In the genomic region with DNA sequence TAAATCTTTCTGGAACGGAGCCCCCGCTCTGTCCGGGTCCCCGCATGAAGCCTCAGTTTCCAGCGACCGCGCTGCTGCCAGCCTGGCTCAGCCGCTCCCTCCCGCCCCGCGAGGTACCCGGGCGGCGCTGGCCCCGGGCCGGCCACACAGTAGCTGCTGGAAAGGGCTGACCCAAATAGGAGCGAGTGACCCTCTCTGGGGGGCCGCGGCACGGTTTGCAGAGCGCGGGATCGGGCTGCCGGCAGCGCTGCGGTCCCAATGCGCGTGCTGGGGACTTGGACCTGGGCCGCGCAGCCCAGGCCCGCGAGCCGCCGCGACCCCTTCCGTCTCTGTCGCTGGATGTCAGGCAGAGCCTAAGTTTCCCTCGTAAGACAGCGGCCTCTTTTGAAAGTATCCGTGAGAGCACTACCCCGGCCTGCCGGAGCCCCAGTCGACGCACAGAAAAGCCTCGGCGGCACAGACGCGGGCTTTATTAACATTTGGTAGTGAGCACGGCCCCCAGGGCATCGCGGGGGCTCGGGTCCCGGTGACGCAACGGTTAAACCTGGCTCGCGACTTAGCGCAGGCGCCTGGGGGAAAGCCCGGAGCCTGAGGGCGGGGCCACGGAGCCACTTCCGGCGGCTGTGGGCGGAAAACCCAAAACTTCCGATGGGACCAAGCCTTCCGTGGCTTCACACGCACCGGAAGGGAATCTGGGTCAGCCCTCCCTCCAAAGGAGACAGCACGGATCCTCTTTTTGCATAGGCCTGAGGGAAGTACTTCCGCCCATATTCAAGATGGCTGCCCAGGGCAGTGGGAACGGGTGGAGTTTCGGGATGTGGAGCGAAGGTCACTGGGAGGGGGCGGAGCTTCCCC, we compare ENCODE assay signal across 1 cellular context.
TF ChIP-seq lines count a peak whose summit lies in the region.

No MANE protein-coding gene starts in this region.

TF ChIP-seq in GM12878, 131 proteins besides CTCF, POLR2A, EP300 and RAD21 (continues in another document):
- TF ChIP-seq JUNB (IDR thresholded peaks at IDR 0.05) (no peak; the same call in 1 of the 2 replicates), ZNF274 (IDR thresholded peaks at IDR 0.05; ENCODE audit: insufficient read depth, insufficient read length) (no peak), STAT3 (IDR thresholded peaks at IDR 0.05; ENCODE audit: low read depth, low read length) (no peak), ZNF207 (IDR thresholded peaks at IDR 0.05; ENCODE audit: borderline replicate concordance) (peak; percentile 29; the same call in 1 of the 2 replicates), WRNIP1 (IDR thresholded peaks at IDR 0.05; ENCODE audit: borderline replicate concordance, low read depth, low read length) (no peak; the same call in 1 of the 2 replicates), CHD4 (IDR thresholded peaks at IDR 0.05) (no peak), SRF (IDR thresholded peaks at IDR 0.05; ENCODE audit: low read depth in 2 of 2, low read length in 2 of 2) (peak; percentile 68 to 85), STAT1 (conservative IDR thresholded peaks at IDR 0.05) (no peak; the same call in 1 of the 2 replicates), GABPA (IDR thresholded peaks at IDR 0.05; ENCODE audit: low read depth) (peak; percentile 99), POU2F2 (IDR thresholded peaks at IDR 0.05; ENCODE audit: borderline replicate concordance, low read depth, low read length) (peak; percentile 92; the same call in 2 of the 3 replicates), MTA3 (IDR thresholded peaks at IDR 0.05; ENCODE audit: borderline replicate concordance, low read length) (no peak), CBX5 (IDR thresholded peaks at IDR 0.05; ENCODE audit: low read depth) (no peak; the same call in 1 of the 2 replicates), RB1 (IDR thresholded peaks at IDR 0.05; ENCODE audit: borderline replicate concordance) (0 out of 2 replicates have a peak, but pooled peaks have one; percentile 22), HCFC1 (IDR thresholded peaks at IDR 0.05; ENCODE audit: low read length) (peak; percentile 94), RCOR1 (conservative IDR thresholded peaks at IDR 0.05; ENCODE audit: low read depth, low read length) (no peak), ZNF217 (IDR thresholded peaks at IDR 0.05) (no peak), BHLHE40 (IDR thresholded peaks at IDR 0.05; ENCODE audit: borderline replicate concordance in 1 of 2, low read depth in 2 of 2, low read length in 1 of 2) (peak; percentile 32 to 40; a peak in 2 of 4 replicates), SMARCA5 (IDR thresholded peaks at IDR 0.05) (0 out of 2 replicates have a peak, but pooled peaks have one; percentile 7), SPI1 (IDR thresholded peaks at IDR 0.05; ENCODE audit: borderline replicate concordance, insufficient read depth, low read depth, low read length) (peak; percentile 48; the same call in 1 of the 2 replicates), TBL1XR1 (IDR thresholded peaks at IDR 0.05; ENCODE audit: low read depth, low read length) (0 out of 2 replicates have a peak, but pooled peaks have one; percentile 39), KLF5 (IDR thresholded peaks at IDR 0.05; ENCODE audit: partially characterized antibody) (no peak), EGR1 (IDR thresholded peaks at IDR 0.05; ENCODE audit: borderline replicate concordance in 1 of 2, low read depth in 2 of 2, low read length in 2 of 2) (peak; percentile 10 to 30; a peak in 2 of 3 replicates), DPF2 (IDR thresholded peaks at IDR 0.05) (peak; percentile 50; the same call in 1 of the 2 replicates)
- TF ChIP-seq, protein P1, sequence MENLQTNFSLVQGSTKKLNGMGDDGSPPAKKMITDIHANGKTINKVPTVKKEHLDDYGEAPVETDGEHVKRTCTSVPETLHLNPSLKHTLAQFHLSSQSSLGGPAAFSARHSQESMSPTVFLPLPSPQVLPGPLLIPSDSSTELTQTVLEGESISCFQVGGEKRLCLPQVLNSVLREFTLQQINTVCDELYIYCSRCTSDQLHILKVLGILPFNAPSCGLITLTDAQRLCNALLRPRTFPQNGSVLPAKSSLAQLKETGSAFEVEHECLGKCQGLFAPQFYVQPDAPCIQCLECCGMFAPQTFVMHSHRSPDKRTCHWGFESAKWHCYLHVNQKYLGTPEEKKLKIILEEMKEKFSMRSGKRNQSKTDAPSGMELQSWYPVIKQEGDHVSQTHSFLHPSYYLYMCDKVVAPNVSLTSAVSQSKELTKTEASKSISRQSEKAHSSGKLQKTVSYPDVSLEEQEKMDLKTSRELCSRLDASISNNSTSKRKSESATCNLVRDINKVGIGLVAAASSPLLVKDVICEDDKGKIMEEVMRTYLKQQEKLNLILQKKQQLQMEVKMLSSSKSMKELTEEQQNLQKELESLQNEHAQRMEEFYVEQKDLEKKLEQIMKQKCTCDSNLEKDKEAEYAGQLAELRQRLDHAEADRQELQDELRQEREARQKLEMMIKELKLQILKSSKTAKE (IDR thresholded peaks at IDR 0.05; ENCODE audit: low read depth, poor library complexity, severe bottlenecking), result no peak
- TF ChIP-seq, protein P2, sequence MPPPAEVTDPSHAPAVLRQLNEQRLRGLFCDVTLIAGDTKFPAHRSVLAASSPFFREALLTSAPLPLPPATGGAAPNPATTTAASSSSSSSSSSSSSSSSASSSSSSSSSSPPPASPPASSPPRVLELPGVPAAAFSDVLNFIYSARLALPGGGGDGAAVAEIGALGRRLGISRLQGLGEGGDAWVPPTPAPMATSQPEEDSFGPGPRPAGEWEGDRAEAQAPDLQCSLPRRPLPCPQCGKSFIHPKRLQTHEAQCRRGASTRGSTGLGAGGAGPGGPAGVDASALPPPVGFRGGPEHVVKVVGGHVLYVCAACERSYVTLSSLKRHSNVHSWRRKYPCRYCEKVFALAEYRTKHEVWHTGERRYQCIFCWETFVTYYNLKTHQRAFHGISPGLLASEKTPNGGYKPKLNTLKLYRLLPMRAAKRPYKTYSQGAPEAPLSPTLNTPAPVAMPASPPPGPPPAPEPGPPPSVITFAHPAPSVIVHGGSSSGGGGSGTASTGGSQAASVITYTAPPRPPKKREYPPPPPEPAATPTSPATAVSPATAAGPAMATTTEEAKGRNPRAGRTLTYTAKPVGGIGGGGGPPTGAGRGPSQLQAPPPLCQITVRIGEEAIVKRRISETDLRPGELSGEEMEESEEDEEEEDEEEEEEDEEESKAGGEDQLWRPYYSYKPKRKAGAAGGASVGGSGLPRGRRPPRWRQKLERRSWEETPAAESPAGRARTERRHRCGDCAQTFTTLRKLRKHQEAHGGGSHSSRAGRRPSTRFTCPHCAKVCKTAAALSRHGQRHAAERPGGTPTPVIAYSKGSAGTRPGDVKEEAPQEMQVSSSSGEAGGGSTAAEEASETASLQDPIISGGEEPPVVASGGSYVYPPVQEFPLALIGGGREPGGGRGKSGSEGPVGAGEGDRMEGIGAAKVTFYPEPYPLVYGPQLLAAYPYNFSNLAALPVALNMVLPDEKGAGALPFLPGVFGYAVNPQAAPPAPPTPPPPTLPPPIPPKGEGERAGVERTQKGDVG (CRISPR knock-in tag; IDR thresholded peaks at IDR 0.05), result no peak
- TF ChIP-seq, protein P3, sequence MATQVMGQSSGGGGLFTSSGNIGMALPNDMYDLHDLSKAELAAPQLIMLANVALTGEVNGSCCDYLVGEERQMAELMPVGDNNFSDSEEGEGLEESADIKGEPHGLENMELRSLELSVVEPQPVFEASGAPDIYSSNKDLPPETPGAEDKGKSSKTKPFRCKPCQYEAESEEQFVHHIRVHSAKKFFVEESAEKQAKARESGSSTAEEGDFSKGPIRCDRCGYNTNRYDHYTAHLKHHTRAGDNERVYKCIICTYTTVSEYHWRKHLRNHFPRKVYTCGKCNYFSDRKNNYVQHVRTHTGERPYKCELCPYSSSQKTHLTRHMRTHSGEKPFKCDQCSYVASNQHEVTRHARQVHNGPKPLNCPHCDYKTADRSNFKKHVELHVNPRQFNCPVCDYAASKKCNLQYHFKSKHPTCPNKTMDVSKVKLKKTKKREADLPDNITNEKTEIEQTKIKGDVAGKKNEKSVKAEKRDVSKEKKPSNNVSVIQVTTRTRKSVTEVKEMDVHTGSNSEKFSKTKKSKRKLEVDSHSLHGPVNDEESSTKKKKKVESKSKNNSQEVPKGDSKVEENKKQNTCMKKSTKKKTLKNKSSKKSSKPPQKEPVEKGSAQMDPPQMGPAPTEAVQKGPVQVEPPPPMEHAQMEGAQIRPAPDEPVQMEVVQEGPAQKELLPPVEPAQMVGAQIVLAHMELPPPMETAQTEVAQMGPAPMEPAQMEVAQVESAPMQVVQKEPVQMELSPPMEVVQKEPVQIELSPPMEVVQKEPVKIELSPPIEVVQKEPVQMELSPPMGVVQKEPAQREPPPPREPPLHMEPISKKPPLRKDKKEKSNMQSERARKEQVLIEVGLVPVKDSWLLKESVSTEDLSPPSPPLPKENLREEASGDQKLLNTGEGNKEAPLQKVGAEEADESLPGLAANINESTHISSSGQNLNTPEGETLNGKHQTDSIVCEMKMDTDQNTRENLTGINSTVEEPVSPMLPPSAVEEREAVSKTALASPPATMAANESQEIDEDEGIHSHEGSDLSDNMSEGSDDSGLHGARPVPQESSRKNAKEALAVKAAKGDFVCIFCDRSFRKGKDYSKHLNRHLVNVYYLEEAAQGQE (IDR thresholded peaks at IDR 0.05; ENCODE audit: low read depth, low read length), result no peak
- TF ChIP-seq, protein P4, sequence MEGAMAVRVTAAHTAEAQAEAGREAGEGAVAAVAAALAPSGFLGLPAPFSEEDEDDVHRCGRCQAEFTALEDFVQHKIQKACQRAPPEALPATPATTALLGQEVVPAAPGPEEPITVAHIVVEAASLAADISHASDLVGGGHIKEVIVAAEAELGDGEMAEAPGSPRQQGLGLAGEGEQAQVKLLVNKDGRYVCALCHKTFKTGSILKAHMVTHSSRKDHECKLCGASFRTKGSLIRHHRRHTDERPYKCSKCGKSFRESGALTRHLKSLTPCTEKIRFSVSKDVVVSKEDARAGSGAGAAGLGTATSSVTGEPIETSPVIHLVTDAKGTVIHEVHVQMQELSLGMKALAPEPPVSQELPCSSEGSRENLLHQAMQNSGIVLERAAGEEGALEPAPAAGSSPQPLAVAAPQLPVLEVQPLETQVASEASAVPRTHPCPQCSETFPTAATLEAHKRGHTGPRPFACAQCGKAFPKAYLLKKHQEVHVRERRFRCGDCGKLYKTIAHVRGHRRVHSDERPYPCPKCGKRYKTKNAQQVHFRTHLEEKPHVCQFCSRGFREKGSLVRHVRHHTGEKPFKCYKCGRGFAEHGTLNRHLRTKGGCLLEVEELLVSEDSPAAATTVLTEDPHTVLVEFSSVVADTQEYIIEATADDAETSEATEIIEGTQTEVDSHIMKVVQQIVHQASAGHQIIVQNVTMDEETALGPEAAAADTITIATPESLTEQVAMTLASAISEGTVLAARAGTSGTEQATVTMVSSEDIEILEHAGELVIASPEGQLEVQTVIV (IDR thresholded peaks at IDR 0.05; ENCODE audit: borderline replicate concordance, partially characterized antibody), result peak; percentile 88
- TF ChIP-seq, protein P5, sequence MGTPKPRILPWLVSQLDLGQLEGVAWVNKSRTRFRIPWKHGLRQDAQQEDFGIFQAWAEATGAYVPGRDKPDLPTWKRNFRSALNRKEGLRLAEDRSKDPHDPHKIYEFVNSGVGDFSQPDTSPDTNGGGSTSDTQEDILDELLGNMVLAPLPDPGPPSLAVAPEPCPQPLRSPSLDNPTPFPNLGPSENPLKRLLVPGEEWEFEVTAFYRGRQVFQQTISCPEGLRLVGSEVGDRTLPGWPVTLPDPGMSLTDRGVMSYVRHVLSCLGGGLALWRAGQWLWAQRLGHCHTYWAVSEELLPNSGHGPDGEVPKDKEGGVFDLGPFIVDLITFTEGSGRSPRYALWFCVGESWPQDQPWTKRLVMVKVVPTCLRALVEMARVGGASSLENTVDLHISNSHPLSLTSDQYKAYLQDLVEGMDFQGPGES (IDR thresholded peaks at IDR 0.05), result no peak
- TF ChIP-seq, protein P6, sequence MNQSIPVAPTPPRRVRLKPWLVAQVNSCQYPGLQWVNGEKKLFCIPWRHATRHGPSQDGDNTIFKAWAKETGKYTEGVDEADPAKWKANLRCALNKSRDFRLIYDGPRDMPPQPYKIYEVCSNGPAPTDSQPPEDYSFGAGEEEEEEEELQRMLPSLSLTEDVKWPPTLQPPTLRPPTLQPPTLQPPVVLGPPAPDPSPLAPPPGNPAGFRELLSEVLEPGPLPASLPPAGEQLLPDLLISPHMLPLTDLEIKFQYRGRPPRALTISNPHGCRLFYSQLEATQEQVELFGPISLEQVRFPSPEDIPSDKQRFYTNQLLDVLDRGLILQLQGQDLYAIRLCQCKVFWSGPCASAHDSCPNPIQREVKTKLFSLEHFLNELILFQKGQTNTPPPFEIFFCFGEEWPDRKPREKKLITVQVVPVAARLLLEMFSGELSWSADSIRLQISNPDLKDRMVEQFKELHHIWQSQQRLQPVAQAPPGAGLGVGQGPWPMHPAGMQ (IDR thresholded peaks at IDR 0.05; ENCODE audit: borderline replicate concordance), result no peak
- TF ChIP-seq, protein P7, sequence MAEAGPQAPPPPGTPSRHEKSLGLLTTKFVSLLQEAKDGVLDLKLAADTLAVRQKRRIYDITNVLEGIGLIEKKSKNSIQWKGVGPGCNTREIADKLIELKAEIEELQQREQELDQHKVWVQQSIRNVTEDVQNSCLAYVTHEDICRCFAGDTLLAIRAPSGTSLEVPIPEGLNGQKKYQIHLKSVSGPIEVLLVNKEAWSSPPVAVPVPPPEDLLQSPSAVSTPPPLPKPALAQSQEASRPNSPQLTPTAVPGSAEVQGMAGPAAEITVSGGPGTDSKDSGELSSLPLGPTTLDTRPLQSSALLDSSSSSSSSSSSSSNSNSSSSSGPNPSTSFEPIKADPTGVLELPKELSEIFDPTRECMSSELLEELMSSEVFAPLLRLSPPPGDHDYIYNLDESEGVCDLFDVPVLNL (IDR thresholded peaks at IDR 0.05; ENCODE audit: low read depth, low read length), result no peak
- TF ChIP-seq, protein P8, sequence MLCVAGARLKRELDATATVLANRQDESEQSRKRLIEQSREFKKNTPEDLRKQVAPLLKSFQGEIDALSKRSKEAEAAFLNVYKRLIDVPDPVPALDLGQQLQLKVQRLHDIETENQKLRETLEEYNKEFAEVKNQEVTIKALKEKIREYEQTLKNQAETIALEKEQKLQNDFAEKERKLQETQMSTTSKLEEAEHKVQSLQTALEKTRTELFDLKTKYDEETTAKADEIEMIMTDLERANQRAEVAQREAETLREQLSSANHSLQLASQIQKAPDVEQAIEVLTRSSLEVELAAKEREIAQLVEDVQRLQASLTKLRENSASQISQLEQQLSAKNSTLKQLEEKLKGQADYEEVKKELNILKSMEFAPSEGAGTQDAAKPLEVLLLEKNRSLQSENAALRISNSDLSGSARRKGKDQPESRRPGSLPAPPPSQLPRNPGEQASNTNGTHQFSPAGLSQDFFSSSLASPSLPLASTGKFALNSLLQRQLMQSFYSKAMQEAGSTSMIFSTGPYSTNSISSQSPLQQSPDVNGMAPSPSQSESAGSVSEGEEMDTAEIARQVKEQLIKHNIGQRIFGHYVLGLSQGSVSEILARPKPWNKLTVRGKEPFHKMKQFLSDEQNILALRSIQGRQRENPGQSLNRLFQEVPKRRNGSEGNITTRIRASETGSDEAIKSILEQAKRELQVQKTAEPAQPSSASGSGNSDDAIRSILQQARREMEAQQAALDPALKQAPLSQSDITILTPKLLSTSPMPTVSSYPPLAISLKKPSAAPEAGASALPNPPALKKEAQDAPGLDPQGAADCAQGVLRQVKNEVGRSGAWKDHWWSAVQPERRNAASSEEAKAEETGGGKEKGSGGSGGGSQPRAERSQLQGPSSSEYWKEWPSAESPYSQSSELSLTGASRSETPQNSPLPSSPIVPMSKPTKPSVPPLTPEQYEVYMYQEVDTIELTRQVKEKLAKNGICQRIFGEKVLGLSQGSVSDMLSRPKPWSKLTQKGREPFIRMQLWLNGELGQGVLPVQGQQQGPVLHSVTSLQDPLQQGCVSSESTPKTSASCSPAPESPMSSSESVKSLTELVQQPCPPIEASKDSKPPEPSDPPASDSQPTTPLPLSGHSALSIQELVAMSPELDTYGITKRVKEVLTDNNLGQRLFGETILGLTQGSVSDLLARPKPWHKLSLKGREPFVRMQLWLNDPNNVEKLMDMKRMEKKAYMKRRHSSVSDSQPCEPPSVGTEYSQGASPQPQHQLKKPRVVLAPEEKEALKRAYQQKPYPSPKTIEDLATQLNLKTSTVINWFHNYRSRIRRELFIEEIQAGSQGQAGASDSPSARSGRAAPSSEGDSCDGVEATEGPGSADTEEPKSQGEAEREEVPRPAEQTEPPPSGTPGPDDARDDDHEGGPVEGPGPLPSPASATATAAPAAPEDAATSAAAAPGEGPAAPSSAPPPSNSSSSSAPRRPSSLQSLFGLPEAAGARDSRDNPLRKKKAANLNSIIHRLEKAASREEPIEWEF (IDR thresholded peaks at IDR 0.05; ENCODE audit: insufficient replicate concordance, low read depth, low read length), result peak; percentile 51
